ENCODE assay signal across 1 cellular context in the genomic region with DNA sequence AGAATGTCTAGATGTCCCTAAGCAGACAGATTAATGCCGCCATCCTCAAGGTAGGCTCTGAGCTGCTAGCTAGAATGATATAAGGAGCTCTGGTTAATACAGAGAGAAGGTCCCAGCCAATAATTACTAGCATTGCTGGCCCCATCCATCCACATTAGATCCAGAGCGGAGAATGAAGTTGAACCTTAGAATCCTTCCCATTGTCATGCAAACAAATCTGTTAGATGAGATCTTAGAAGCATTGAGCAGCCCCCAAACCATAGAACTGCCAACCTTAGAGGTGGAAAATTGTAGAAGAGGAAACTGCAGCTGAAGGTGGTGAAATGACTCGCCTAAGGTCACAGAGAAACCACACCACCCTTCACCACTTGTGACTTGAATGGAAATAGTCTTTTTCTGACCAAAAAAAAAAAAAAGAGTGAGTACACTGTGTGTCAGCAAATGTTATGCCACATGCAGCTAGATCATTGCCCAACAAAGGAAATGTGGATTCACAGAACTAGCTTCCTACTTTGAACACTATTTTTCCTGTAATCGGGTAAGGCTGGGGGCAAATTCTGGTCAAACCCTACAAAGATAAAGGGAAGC.
A peak's percentile ranks its signal among the peaks of the same experiment; 100 is the strongest.
TF ChIP-seq lines count a peak whose summit lies in the region.

No MANE protein-coding gene starts in this region.

TF ChIP-seq in GM12878, 131 proteins besides CTCF, POLR2A, EP300 and RAD21 (continued from another document and continues in another):
- TF ChIP-seq HSF1 (IDR thresholded peaks at IDR 0.05; ENCODE audit: low read depth, low read length) (no peak), TBL1XR1 (IDR thresholded peaks at IDR 0.05; ENCODE audit: low read depth, low read length) (peak; percentile 85), ZBTB4 (CRISPR knock-in tag; IDR thresholded peaks at IDR 0.05) (no peak), SREBF1 (IDR thresholded peaks at IDR 0.05; ENCODE audit: low read length) (no peak), TCF3 (IDR thresholded peaks at IDR 0.05; ENCODE audit: borderline replicate concordance, insufficient read depth, low read depth, low read length) (peak; percentile 91; the same call in 1 of the 2 replicates), EGR1 (IDR thresholded peaks at IDR 0.05; ENCODE audit: borderline replicate concordance in 1 of 2, low read depth in 2 of 2, low read length in 2 of 2) (no peak), ETV6 (conservative IDR thresholded peaks at IDR 0.05 in 1 of 2, IDR thresholded peaks at IDR 0.05 in 1 of 2; ENCODE audit: borderline replicate concordance in 1 of 2, low read depth in 1 of 2) (peak in 1 of 2 experiments; percentile 90; a peak in 2 of 4 replicates), MAX (IDR thresholded peaks at IDR 0.05; ENCODE audit: low read depth, low read length) (no peak), FOXK2 (IDR thresholded peaks at IDR 0.05) (no peak), HDAC6 (IDR thresholded peaks at IDR 0.05; ENCODE audit: unreplicated experiment) (no peak), WRNIP1 (IDR thresholded peaks at IDR 0.05; ENCODE audit: borderline replicate concordance, low read depth, low read length) (no peak), ZNF384 (IDR thresholded peaks at IDR 0.05; ENCODE audit: borderline replicate concordance, low read depth, low read length) (peak; percentile 90), ZBED1 (IDR thresholded peaks at IDR 0.05; ENCODE audit: borderline replicate concordance) (peak; percentile 30; the same call in 1 of the 2 replicates), ZNF207 (IDR thresholded peaks at IDR 0.05; ENCODE audit: borderline replicate concordance) (no peak), FOS (IDR thresholded peaks at IDR 0.05; ENCODE audit: borderline replicate concordance, extremely low read depth, insufficient read length) (no peak), CREB1 (IDR thresholded peaks at IDR 0.05; ENCODE audit: low read depth) (0 out of 2 replicates have a peak, but pooled peaks have one; percentile 28), TAF1 (IDR thresholded peaks at IDR 0.05; ENCODE audit: borderline replicate concordance, low read depth, low read length) (no peak), ZBTB33 (IDR thresholded peaks at IDR 0.05) (no peak), NFXL1 (IDR thresholded peaks at IDR 0.05; ENCODE audit: borderline replicate concordance) (no peak), IRF5 (IDR thresholded peaks at IDR 0.05; ENCODE audit: borderline replicate concordance) (no peak)
- TF ChIP-seq, protein P1, sequence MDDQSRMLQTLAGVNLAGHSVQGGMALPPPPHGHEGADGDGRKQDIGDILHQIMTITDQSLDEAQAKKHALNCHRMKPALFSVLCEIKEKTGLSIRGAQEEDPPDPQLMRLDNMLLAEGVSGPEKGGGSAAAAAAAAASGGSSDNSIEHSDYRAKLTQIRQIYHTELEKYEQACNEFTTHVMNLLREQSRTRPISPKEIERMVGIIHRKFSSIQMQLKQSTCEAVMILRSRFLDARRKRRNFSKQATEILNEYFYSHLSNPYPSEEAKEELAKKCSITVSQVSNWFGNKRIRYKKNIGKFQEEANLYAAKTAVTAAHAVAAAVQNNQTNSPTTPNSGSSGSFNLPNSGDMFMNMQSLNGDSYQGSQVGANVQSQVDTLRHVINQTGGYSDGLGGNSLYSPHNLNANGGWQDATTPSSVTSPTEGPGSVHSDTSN (IDR thresholded peaks at IDR 0.05; ENCODE audit: insufficient replicate concordance, low read depth, low read length), result no peak
- TF ChIP-seq, protein P2, sequence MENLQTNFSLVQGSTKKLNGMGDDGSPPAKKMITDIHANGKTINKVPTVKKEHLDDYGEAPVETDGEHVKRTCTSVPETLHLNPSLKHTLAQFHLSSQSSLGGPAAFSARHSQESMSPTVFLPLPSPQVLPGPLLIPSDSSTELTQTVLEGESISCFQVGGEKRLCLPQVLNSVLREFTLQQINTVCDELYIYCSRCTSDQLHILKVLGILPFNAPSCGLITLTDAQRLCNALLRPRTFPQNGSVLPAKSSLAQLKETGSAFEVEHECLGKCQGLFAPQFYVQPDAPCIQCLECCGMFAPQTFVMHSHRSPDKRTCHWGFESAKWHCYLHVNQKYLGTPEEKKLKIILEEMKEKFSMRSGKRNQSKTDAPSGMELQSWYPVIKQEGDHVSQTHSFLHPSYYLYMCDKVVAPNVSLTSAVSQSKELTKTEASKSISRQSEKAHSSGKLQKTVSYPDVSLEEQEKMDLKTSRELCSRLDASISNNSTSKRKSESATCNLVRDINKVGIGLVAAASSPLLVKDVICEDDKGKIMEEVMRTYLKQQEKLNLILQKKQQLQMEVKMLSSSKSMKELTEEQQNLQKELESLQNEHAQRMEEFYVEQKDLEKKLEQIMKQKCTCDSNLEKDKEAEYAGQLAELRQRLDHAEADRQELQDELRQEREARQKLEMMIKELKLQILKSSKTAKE (IDR thresholded peaks at IDR 0.05; ENCODE audit: low read depth, poor library complexity, severe bottlenecking), result peak; percentile 71
- TF ChIP-seq, protein P3, sequence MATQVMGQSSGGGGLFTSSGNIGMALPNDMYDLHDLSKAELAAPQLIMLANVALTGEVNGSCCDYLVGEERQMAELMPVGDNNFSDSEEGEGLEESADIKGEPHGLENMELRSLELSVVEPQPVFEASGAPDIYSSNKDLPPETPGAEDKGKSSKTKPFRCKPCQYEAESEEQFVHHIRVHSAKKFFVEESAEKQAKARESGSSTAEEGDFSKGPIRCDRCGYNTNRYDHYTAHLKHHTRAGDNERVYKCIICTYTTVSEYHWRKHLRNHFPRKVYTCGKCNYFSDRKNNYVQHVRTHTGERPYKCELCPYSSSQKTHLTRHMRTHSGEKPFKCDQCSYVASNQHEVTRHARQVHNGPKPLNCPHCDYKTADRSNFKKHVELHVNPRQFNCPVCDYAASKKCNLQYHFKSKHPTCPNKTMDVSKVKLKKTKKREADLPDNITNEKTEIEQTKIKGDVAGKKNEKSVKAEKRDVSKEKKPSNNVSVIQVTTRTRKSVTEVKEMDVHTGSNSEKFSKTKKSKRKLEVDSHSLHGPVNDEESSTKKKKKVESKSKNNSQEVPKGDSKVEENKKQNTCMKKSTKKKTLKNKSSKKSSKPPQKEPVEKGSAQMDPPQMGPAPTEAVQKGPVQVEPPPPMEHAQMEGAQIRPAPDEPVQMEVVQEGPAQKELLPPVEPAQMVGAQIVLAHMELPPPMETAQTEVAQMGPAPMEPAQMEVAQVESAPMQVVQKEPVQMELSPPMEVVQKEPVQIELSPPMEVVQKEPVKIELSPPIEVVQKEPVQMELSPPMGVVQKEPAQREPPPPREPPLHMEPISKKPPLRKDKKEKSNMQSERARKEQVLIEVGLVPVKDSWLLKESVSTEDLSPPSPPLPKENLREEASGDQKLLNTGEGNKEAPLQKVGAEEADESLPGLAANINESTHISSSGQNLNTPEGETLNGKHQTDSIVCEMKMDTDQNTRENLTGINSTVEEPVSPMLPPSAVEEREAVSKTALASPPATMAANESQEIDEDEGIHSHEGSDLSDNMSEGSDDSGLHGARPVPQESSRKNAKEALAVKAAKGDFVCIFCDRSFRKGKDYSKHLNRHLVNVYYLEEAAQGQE (IDR thresholded peaks at IDR 0.05; ENCODE audit: low read depth, low read length), result no peak
- TF ChIP-seq, protein P4, sequence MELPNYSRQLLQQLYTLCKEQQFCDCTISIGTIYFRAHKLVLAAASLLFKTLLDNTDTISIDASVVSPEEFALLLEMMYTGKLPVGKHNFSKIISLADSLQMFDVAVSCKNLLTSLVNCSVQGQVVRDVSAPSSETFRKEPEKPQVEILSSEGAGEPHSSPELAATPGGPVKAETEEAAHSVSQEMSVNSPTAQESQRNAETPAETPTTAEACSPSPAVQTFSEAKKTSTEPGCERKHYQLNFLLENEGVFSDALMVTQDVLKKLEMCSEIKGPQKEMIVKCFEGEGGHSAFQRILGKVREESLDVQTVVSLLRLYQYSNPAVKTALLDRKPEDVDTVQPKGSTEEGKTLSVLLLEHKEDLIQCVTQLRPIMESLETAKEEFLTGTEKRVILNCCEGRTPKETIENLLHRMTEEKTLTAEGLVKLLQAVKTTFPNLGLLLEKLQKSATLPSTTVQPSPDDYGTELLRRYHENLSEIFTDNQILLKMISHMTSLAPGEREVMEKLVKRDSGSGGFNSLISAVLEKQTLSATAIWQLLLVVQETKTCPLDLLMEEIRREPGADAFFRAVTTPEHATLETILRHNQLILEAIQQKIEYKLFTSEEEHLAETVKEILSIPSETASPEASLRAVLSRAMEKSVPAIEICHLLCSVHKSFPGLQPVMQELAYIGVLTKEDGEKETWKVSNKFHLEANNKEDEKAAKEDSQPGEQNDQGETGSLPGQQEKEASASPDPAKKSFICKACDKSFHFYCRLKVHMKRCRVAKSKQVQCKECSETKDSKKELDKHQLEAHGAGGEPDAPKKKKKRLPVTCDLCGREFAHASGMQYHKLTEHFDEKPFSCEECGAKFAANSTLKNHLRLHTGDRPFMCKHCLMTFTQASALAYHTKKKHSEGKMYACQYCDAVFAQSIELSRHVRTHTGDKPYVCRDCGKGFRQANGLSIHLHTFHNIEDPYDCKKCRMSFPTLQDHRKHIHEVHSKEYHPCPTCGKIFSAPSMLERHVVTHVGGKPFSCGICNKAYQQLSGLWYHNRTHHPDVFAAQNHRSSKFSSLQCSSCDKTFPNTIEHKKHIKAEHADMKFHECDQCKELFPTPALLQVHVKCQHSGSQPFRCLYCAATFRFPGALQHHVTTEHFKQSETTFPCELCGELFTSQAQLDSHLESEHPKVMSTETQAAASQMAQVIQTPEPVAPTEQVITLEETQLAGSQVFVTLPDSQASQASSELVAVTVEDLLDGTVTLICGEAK (IDR thresholded peaks at IDR 0.05; ENCODE audit: borderline replicate concordance), result no peak
- TF ChIP-seq, protein P5, sequence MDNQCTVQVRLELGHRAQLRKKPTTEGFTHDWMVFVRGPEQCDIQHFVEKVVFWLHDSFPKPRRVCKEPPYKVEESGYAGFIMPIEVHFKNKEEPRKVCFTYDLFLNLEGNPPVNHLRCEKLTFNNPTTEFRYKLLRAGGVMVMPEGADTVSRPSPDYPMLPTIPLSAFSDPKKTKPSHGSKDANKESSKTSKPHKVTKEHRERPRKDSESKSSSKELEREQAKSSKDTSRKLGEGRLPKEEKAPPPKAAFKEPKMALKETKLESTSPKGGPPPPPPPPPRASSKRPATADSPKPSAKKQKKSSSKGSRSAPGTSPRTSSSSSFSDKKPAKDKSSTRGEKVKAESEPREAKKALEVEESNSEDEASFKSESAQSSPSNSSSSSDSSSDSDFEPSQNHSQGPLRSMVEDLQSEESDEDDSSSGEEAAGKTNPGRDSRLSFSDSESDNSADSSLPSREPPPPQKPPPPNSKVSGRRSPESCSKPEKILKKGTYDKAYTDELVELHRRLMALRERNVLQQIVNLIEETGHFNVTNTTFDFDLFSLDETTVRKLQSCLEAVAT (IDR thresholded peaks at IDR 0.05), result 0 out of 2 replicates have a peak, but pooled peaks have one; percentile 54
